ENCODE assay signal across 1 cellular context in genomic region chr19:35206379-35206778, GRCh38.
A peak's percentile ranks its signal among the peaks of the same experiment; 100 is the strongest.
TF ChIP-seq lines count a peak whose summit lies in the region.

No MANE protein-coding gene starts in this region.

TF ChIP-seq in WTC11, 78 proteins besides CTCF, POLR2A, EP300 and RAD21:
- no peak for TF ChIP-seq RORB (CRISPR knock-in tag; IDR thresholded peaks at IDR 0.05)
- TF ChIP-seq GTF2I (CRISPR knock-in tag; conservative IDR thresholded peaks at IDR 0.05) = peak; percentile 74; the same call in 1 of the 2 replicates
